In the genomic region with DNA sequence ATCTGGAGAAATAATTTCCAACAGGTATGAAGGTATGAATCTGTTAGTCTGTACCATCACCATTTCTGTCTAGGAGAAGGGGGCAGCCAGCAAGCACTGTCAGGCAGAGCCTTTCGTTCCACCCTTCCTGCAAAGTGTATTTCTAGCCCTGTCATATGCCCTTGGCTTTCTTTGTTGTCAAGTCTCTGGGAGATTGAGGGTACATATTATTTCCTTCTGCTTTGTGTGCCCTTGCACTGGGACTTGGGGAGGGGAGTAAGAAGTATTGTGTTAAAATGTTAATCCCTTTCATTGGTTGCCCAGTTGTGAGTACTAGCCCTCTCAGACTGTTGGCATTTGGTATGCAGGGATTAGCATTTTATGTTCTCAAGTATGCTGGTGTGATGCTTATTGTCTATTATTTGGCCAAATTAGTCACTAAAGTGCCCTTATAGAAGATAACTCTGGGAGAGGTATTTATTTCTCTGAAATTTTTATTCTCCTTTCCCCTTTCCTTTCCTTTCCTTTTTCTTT, we compare ENCODE assay signal across 17 cellular contexts.
DNase-seq lines count a peak whose midpoint lies in the region; ATAC-seq and TF ChIP-seq lines count a peak whose summit lies in the region.
"Had no signal": no experiment of that assay in that cellular context is flagged by ENCODE, and none has a peak within 500 bp of the region (broad histone marks: within the 10 kb centered on the region; RNA-seq: fewer than 3 reads in every experiment).

No MANE protein-coding gene starts in this region.

- H3K4me1 ChIP-seq in H9 (ENCODE audit: insufficient read depth, low read length) (peaks cover 6% of the 10 kb centered on the region; the same call in 1 of the 2 replicates), adipocyte (ENCODE audit: control insufficient read depth, insufficient read depth, low read length) (peaks cover 6% of the 10 kb centered on the region), mesendoderm (ENCODE audit: control insufficient read depth, low read depth, low read length) (peaks cover 2% of the 10 kb centered on the region)

- no CpG with 5 or more reads among the region's 1 CpG for WGBS in H9 (ENCODE audit: extremely low coverage, insufficient read length, low lambda C conversion rate)
- WGBS in mesendoderm (ENCODE audit: extremely low coverage, insufficient coverage, low lambda C conversion rate): no CpG with 5 or more reads among the region's 1 CpG

- no peak overlapping the region for H3K9ac ChIP-seq in H9 (ENCODE audit: extremely low read depth, insufficient read length, low read length)
- no peak overlapping the region for H3K9ac ChIP-seq in adipocyte (ENCODE audit: low read length)
- H3K9ac ChIP-seq in mesendoderm (ENCODE audit: low read length): no peak overlapping the region

- H3K4me2 ChIP-seq in H9 (ENCODE audit: insufficient read depth, insufficient read length, low read length): no peak overlapping the region
- no peak overlapping the region for H3K4me2 ChIP-seq in mesendoderm (ENCODE audit: low read length)

- H3K4me3 ChIP-seq in adipocyte (ENCODE audit: low read length) (no peak overlapping the region), mesendoderm (ENCODE audit: low read length) (no peak overlapping the region)

- H2AK5ac ChIP-seq in H9 (ENCODE audit: insufficient read length, low read length) (no peak overlapping the region), mesendoderm (ENCODE audit: low read length) (no peak overlapping the region)

- H3K4ac ChIP-seq in H9 (ENCODE audit: low read depth, low read length) (no peak overlapping the region), mesendoderm (ENCODE audit: low read depth, low read length) (no peak overlapping the region)

- no peak overlapping the region for H2BK120ac ChIP-seq in H9 (ENCODE audit: low read depth, low read length, poor library complexity, severe bottlenecking)
- H2BK120ac ChIP-seq in mesendoderm (ENCODE audit: low read depth, low read length): no peak overlapping the region

- no peak overlapping the region for H3K56ac ChIP-seq in H9 (ENCODE audit: insufficient read length, low read depth, low read length)
- no peak overlapping the region for H3K56ac ChIP-seq in mesendoderm (ENCODE audit: low read length)

- H4K91ac ChIP-seq in H9 (ENCODE audit: insufficient read length, low read depth, low read length): no peak overlapping the region

- H3K23me2 ChIP-seq in H9 (ENCODE audit: insufficient read length, low read depth, low read length, poor library complexity, severe bottlenecking): no peaks in the 10 kb centered on the region

- H2BK15ac ChIP-seq in H9 (ENCODE audit: low read depth, low read length): no peak overlapping the region
- no peak overlapping the region for H2BK15ac ChIP-seq in mesendoderm (replicated peaks; ENCODE audit: low read depth)

- H3K27me3 Mint-ChIP-seq in H9 (ENCODE audit: low read depth): no peaks in the 10 kb centered on the region
- H3K27me3 Mint-ChIP-seq: IgD-negative memory B cell had no signal

- H3K27ac ChIP-seq in H9 (ENCODE audit: insufficient read length, low read depth, low read length) (no peak overlapping the region), mesendoderm (ENCODE audit: low read depth, low read length) (no peak overlapping the region)

- no peaks in the 10 kb centered on the region for H3K79me1 ChIP-seq in H9 (ENCODE audit: insufficient read depth, low read depth, low read length, poor library complexity, severe bottlenecking)
- peaks cover 3% of the 10 kb centered on the region for H3K79me1 ChIP-seq in mesendoderm (ENCODE audit: low read length)

- H2AFZ ChIP-seq in H9 (ENCODE audit: low read length): no peak overlapping the region

- H3K36me3 ChIP-seq in adipocyte (ENCODE audit: control insufficient read depth, insufficient read depth, low read length, severe bottlenecking): peaks cover 31% of the 10 kb centered on the region
- H3K36me3 ChIP-seq in mesendoderm (ENCODE audit: control insufficient read depth, insufficient read depth, low read length): no peaks in the 10 kb centered on the region

- H2BK12ac ChIP-seq in H9 (ENCODE audit: insufficient read length, low read depth, low read length): no peak overlapping the region

- no peak overlapping the region for H3K4me3 Mint-ChIP-seq in H9
- H3K4me3 Mint-ChIP-seq: IgD-negative memory B cell had no signal

- no peak overlapping the region for H3T11ph ChIP-seq in H9 (ENCODE audit: low read length)

- DNase-seq in AG08395 (ENCODE audit: low spot score): peak; percentile 10
- DNase-seq in H9: no peak
- DNase-seq in adipocyte (ENCODE audit: low read depth): peak; percentile 13
- peak; percentile 37 for DNase-seq in mesendoderm
- DNase-seq in activated CD8-positive, alpha-beta memory T cell treated with anti-CD3 and anti-CD28 coated beads, Interleukin-2, amount 50 U/mL, for 48 hours: no peak
- DNase-seq in activated CD4-positive, alpha-beta T cell treated with anti-CD3 and anti-CD28 coated beads for 4 hours: no peak
- no peak for DNase-seq in NCI-H748 (lab: John Stamatoyannopoulos, UW; ENCODE audit: unreplicated experiment)
- DNase-seq: C1 segment of cervical spinal cord, COR-L47, NCI-H1105 treated with DMSO at 0.1 percent for 48 hours, NCI-H1694 treated with DMSO at 0.1 percent for 48 hours, NCI-H345, NCI-H526, OCI-M1, SHP77 treated with DMSO at 0.1 percent for 48 hours had no signal

- H3K4me1 Mint-ChIP-seq in H9: peaks cover 10 to 12% of the 10 kb centered on the region in 2 experiments

- H3K79me2 ChIP-seq in H9 (ENCODE audit: insufficient read depth, low read length) (no peaks in the 10 kb centered on the region), mesendoderm (ENCODE audit: control insufficient read depth, insufficient read depth, low read length) (no peaks in the 10 kb centered on the region)

- H3K18ac ChIP-seq in H9 (ENCODE audit: insufficient read length, low read depth, low read length) (no peak overlapping the region), mesendoderm (ENCODE audit: low read length) (no peak overlapping the region)

- peaks cover 21 to 51% (median 50%) of the 10 kb centered on the region in 3 experiments for H3K36me3 Mint-ChIP-seq in H9 (ENCODE audit: insufficient read depth in 1 of 3, low read depth in 3 of 3)

- H3K9me3 Mint-ChIP-seq in H9: no peaks in the 10 kb centered on the region
- H3K9me3 Mint-ChIP-seq: IgD-negative memory B cell had no signal

- H3K27me3 ChIP-seq in H9 (ENCODE audit: insufficient read depth, low read length): no peaks in the 10 kb centered on the region
- no peaks in the 10 kb centered on the region for H3K27me3 ChIP-seq in adipocyte (replicated peaks; ENCODE audit: control insufficient read depth, insufficient read depth, low read length)
- no peaks in the 10 kb centered on the region for H3K27me3 ChIP-seq in mesendoderm (ENCODE audit: insufficient read depth, low read length, poor library complexity)

- no peak overlapping the region for H2BK20ac ChIP-seq in H9 (ENCODE audit: low read depth, low read length, poor library complexity, severe bottlenecking)

- H3K27ac Mint-ChIP-seq in H9: peak overlapping the region in 2 of 3 experiments; percentile 2 to 51; a peak in 3 of 7 replicates
- H3K27ac Mint-ChIP-seq: IgD-negative memory B cell had no signal

- H4K5ac ChIP-seq in H9 (ENCODE audit: insufficient read length, low read depth, low read length) (no peak overlapping the region), mesendoderm (ENCODE audit: low read length) (no peak overlapping the region)

- H4K20me1 ChIP-seq in H9 (ENCODE audit: control insufficient read depth, insufficient read depth, insufficient read length): no peaks in the 10 kb centered on the region

- ATAC-seq in HG02938 (IDR thresholded peaks at IDR 0.05; ENCODE audit: unreplicated experiment): no peak

- no peak overlapping the region for H3K23ac ChIP-seq in H9 (ENCODE audit: insufficient read length, low read depth, low read length)
- no peak overlapping the region for H3K23ac ChIP-seq in mesendoderm (ENCODE audit: low read length)

- H3K9me3 ChIP-seq in H9 (ENCODE audit: control insufficient read depth, low read depth, low read length): no peaks in the 10 kb centered on the region
- no peaks in the 10 kb centered on the region for H3K9me3 ChIP-seq in adipocyte (ENCODE audit: control insufficient read depth, low read length)

- H2BK5ac ChIP-seq in H9 (ENCODE audit: insufficient read length, low read length): no peak overlapping the region
- H2BK5ac ChIP-seq in mesendoderm (ENCODE audit: low read length): no peak overlapping the region

- H3K14ac ChIP-seq in H9 (ENCODE audit: insufficient read depth, low read length): no peak overlapping the region

- H4K8ac ChIP-seq in H9 (replicated peaks; ENCODE audit: insufficient read length, low read depth, low read length) (no peak overlapping the region), mesendoderm (ENCODE audit: low read depth, low read length) (no peak overlapping the region)

- TF ChIP-seq CTCF in H9 (conservative IDR thresholded peaks at IDR 0.05): no peak

Comparison
In these comparisons a context has a peak if more than half of its experiments do, and no peak if none do; other contexts are left out.
1. DNase-seq: peak in AG08395 (single experiment), adipocyte (single experiment) and mesendoderm (single experiment); none in H9 (single experiment), activated CD8-positive, alpha-beta memory T cell treated with anti-CD3 and anti-CD28 coated beads, Interleukin-2, amount 50 U/mL, for 48 hours (single experiment), activated CD4-positive, alpha-beta T cell treated with anti-CD3 and anti-CD28 coated beads for 4 hours (0 of 2) and NCI-H748 (single experiment).